Comparison of ENCODE assay signal across 10 cellular contexts in genomic region chr11:71252782-71253730, GRCh38. TPM values are rescaled to one million over a fixed set of nuclear protein-coding genes. Genes with fewer than 3 reads are reported as not detected.
DNase-seq lines count a peak whose midpoint lies in the region; ATAC-seq, FAIRE-seq and TF ChIP-seq lines count a peak whose summit lies in the region.
"Had no signal": no experiment of that assay in that cellular context is flagged by ENCODE, and none has a peak within 500 bp of the region (broad histone marks: within the 10 kb centered on the region; RNA-seq: fewer than 3 reads in every experiment).

No MANE protein-coding gene starts in this region.

- no peak for ATAC-seq in GM19023 (IDR thresholded peaks at IDR 0.05; ENCODE audit: unreplicated experiment)
- no peak for ATAC-seq in GM19035 (IDR thresholded peaks at IDR 0.05; ENCODE audit: unreplicated experiment)
- ATAC-seq in activated CD8-positive, alpha-beta memory T cell treated with anti-CD3 and anti-CD28 coated beads, Interleukin-2, amount 10 ng/mL, durations not matched to agents 7 days and 5 days = no peak

- peak overlapping the region; percentile 91 for H3K4me3 ChIP-seq in HUES6 (ENCODE audit: low read depth, low read length)
- peak overlapping the region; percentile 67 to 95 (median 75) for H3K4me3 ChIP-seq in H1 (ENCODE audit: extremely low read depth in 1 of 4, insufficient read depth in 2 of 4, low read depth in 3 of 4, low read length in 4 of 4)
- H3K4me3 ChIP-seq in muscle layer of colon (ENCODE audit: low read depth in 1 of 2, low read length in 2 of 2) = peak overlapping the region; percentile 14 to 65
- H3K4me3 ChIP-seq: SJCRH30 had no signal

- H3K23me2 ChIP-seq in H1 (ENCODE audit: low read depth, low read length) = peaks cover 16% of the 10 kb centered on the region; the same call in 1 of the 2 replicates

- no peak overlapping the region for H2BK12ac ChIP-seq in H1 (ENCODE audit: low read depth, low read length)

- H3K27ac ChIP-seq in HUES6 (ENCODE audit: low read depth, low read length) = no peak overlapping the region
- H3K27ac ChIP-seq in H1 (ENCODE audit: low read depth, low read length) = no peak overlapping the region
- H3K27ac ChIP-seq in muscle layer of colon (ENCODE audit: low read depth, low read length) = no peak overlapping the region
- H3K27ac ChIP-seq: SJCRH30 had no signal

- H3K27me3 Mint-ChIP-seq in activated CD8-positive, alpha-beta memory T cell treated with anti-CD3 and anti-CD28 coated beads, Interleukin-2, amount 10 ng/mL, durations not matched to agents 7 days and 5 days = peaks cover 46% of the 10 kb centered on the region

- H3K4ac ChIP-seq in H1 (replicated peaks; ENCODE audit: insufficient read length, low read depth, low read length) = no peak overlapping the region

- H3K4me1 Mint-ChIP-seq in activated CD8-positive, alpha-beta memory T cell treated with anti-CD3 and anti-CD28 coated beads, Interleukin-2, amount 10 ng/mL, durations not matched to agents 7 days and 5 days = no peaks in the 10 kb centered on the region

- no peak overlapping the region for H3K56ac ChIP-seq in H1 (replicated peaks; ENCODE audit: insufficient read length, low read depth, low read length)

- CTCF ChIA-PET in H1 (lab: Charles Lee; ENCODE audit: partially characterized antibody) = interaction anchor here (0.6 to 3.4 kb wide), 10 partner anchors 12 to 438 kb away, joined by 3 to 20 read pairs (median 4); no protein-coding TSS in a partner anchor
- CTCF ChIA-PET in activated CD8-positive, alpha-beta memory T cell treated with anti-CD3 and anti-CD28 coated beads, Interleukin-2, amount 10 ng/mL, durations not matched to agents 7 days and 5 days (lab: Charles Lee) = no interaction called here

- POLR2A ChIA-PET in H1 (lab: Charles Lee; ENCODE audit: partially characterized antibody) = interaction anchor here (0.6 to 3.5 kb wide), 13 partner anchors 9 to 132 kb away, joined by 3 to 23 read pairs (median 3); no protein-coding TSS in a partner anchor

- no peak for TF ChIP-seq RAD21 in H1 (IDR thresholded peaks at IDR 0.05 in 1 of 2, conservative IDR thresholded peaks at IDR 0.05 in 1 of 2; ENCODE audit: low read depth in 2 of 2, low read length in 2 of 2)

- H3K4me2 ChIP-seq in H1 (ENCODE audit: insufficient read depth in 1 of 2, low read depth in 2 of 2, low read length in 2 of 2) = peak overlapping the region; percentile 53 to 86

- H3K23ac ChIP-seq in H1 (ENCODE audit: insufficient read length) = no peak overlapping the region

- no peak overlapping the region; the same call in 1 of the 2 replicates for H4K8ac ChIP-seq in H1 (ENCODE audit: extremely low read depth, insufficient read depth, low read length)

- H2BK20ac ChIP-seq in H1 (ENCODE audit: low read length) = no peak overlapping the region; the same call in 1 of the 2 replicates

- no peaks in the 10 kb centered on the region for H3K36me3 ChIP-seq in HUES6 (ENCODE audit: control insufficient read depth, insufficient read depth, low read length)
- H3K36me3 ChIP-seq in H1 (ENCODE audit: control insufficient read depth in 2 of 4, insufficient read depth in 4 of 4, low read length in 3 of 4) = no peaks in the 10 kb centered on the region
- H3K36me3 ChIP-seq in muscle layer of colon (ENCODE audit: insufficient read depth, low read length) = no peaks in the 10 kb centered on the region
- H3K36me3 ChIP-seq: SJCRH30 had no signal

- peaks cover 16 to 34% of the 10 kb centered on the region in 2 experiments for H3K79me2 ChIP-seq in H1 (ENCODE audit: control insufficient read depth in 1 of 2, insufficient read depth in 2 of 2, low read length in 2 of 2)

- FAIRE-seq in H1 (lab: Jason Lieb, UNC) = no peak

- no peak overlapping the region for H3K27ac Mint-ChIP-seq in activated CD8-positive, alpha-beta memory T cell treated with anti-CD3 and anti-CD28 coated beads, Interleukin-2, amount 10 ng/mL, durations not matched to agents 7 days and 5 days

- no peaks in the 10 kb centered on the region for H3K9me3 Mint-ChIP-seq in activated CD8-positive, alpha-beta memory T cell treated with anti-CD3 and anti-CD28 coated beads, Interleukin-2, amount 10 ng/mL, durations not matched to agents 7 days and 5 days (ENCODE audit: low read depth)

- WGBS in H1 (ENCODE audit: extremely low coverage in 1 of 2, insufficient coverage in 1 of 2, insufficient read length in 1 of 2, insufficient replicate concordance in 2 of 2, low coverage in 1 of 2, low lambda C conversion rate in 2 of 2, missing lambda C conversion rate in 1 of 2), 2 experiments = 4% methylated on average over 31 of the region's 40 CpGs; no CpG with 5 or more reads in 1 of the 2 experiments

- H2AK5ac ChIP-seq in H1 (ENCODE audit: low read depth, low read length) = no peak overlapping the region

- H3K9ac ChIP-seq in HUES6 (ENCODE audit: low read length) (no peak overlapping the region), H1 (replicated peaks in 1 of 4; ENCODE audit: extremely low read depth in 1 of 4, low read depth in 3 of 4, low read length in 3 of 4) (peak overlapping the region in 1 of 4 experiments; percentile 1; a peak in 1 of 7 replicates), muscle layer of colon (ENCODE audit: low read length) (no peak overlapping the region)

- H2BK5ac ChIP-seq in H1 (ENCODE audit: low read depth, low read length) = no peak overlapping the region; the same call in 1 of the 2 replicates

- H3K9me3 ChIP-seq in HUES6 (ENCODE audit: control insufficient read depth, insufficient read depth, low read depth, low read length) (no peaks in the 10 kb centered on the region), H1 (ENCODE audit: insufficient read depth in 2 of 2, low read depth in 1 of 2, low read length in 1 of 2) (no peaks in the 10 kb centered on the region), muscle layer of colon (ENCODE audit: low read length) (no peaks in the 10 kb centered on the region)
- H3K9me3 ChIP-seq: SJCRH30 had no signal

- peak overlapping the region; percentile 29 for H4K91ac ChIP-seq in H1 (replicated peaks; ENCODE audit: insufficient read length, low read length)

- peaks cover 0 to 5% of the 10 kb centered on the region in 2 experiments for H4K20me1 ChIP-seq in H1 (replicated peaks in 1 of 2; ENCODE audit: control insufficient read depth in 1 of 2, insufficient read depth in 2 of 2, low read length in 2 of 2)

- no peak for TF ChIP-seq CTCF in H1 (IDR thresholded peaks at IDR 0.05; ENCODE audit: control extremely low read depth in 1 of 3, insufficient read depth in 1 of 3, low read depth in 1 of 3, low read length in 3 of 3)

- H3K14ac ChIP-seq in H1 (ENCODE audit: insufficient read length) = no peak overlapping the region

- no peaks in the 10 kb centered on the region for H3K36me3 Mint-ChIP-seq in activated CD8-positive, alpha-beta memory T cell treated with anti-CD3 and anti-CD28 coated beads, Interleukin-2, amount 10 ng/mL, durations not matched to agents 7 days and 5 days

- no peak overlapping the region for H4K5ac ChIP-seq in H1 (ENCODE audit: insufficient read length, low read depth, low read length)

- TF ChIP-seq EP300 in H1 (IDR thresholded peaks at IDR 0.05; ENCODE audit: borderline replicate concordance in 1 of 2, low read depth in 2 of 2, low read length in 2 of 2) = no peak

- H3K4me3 Mint-ChIP-seq in activated CD8-positive, alpha-beta memory T cell treated with anti-CD3 and anti-CD28 coated beads, Interleukin-2, amount 10 ng/mL, durations not matched to agents 7 days and 5 days = no peak overlapping the region

- H3K79me1 ChIP-seq in H1 (ENCODE audit: low read depth, low read length) = peaks cover 2% of the 10 kb centered on the region; the same call in 1 of the 2 replicates

- H2AFZ ChIP-seq in H1 (ENCODE audit: low read length) = no peak overlapping the region

- H3K18ac ChIP-seq in H1 (ENCODE audit: extremely low read depth, low read length) = peak overlapping the region; percentile 51; the same call in 1 of the 2 replicates

- H2BK15ac ChIP-seq in H1 (ENCODE audit: low read length) = 0 out of 2 replicates have a peak overlapping the region, but pooled peaks have one; percentile 31

- no peak for TF ChIP-seq POLR2A in H1 (IDR thresholded peaks at IDR 0.05; ENCODE audit: control extremely low read depth in 1 of 2, low read depth in 2 of 2, low read length in 2 of 2)

- H2BK120ac ChIP-seq in H1 (replicated peaks; ENCODE audit: low read depth, low read length) = no peak overlapping the region

- peaks cover 74% of the 10 kb centered on the region for H3K27me3 ChIP-seq in HUES6 (ENCODE audit: control insufficient read depth, insufficient read depth, low read length)
- H3K27me3 ChIP-seq in H1 (replicated peaks in 1 of 4; ENCODE audit: control insufficient read depth in 3 of 4, extremely low read depth in 1 of 4, insufficient read depth in 3 of 4, low read length in 3 of 4) = no peaks in the 10 kb centered on the region; a peak in 1 of 7 replicates
- peaks cover 20 to 34% of the 10 kb centered on the region in 2 donors for H3K27me3 ChIP-seq in muscle layer of colon (ENCODE audit: control insufficient read depth in 1 of 2, insufficient read depth in 2 of 2, low read length in 2 of 2)
- H3K27me3 ChIP-seq: SJCRH30 had no signal

- H3K4me1 ChIP-seq in HUES6 (ENCODE audit: control insufficient read depth, insufficient read depth, low read length) (peaks cover 51% of the 10 kb centered on the region), H1 (replicated peaks in 1 of 4; ENCODE audit: control insufficient read depth in 3 of 4, insufficient read depth in 4 of 4, low read length in 3 of 4) (peaks cover 22 to 49% (median 39%) of the 10 kb centered on the region in 4 experiments), muscle layer of colon (ENCODE audit: insufficient read depth, low read length) (peaks cover 5% of the 10 kb centered on the region)
- H3K4me1 ChIP-seq: SJCRH30 had no signal

- DNase-seq in AG08395 (ENCODE audit: low spot score) (peak; percentile 17), H1 (ENCODE audit: low read depth in 1 of 2, low spot score in 2 of 2) (peak in 1 of 2 experiments; percentile 77), superior temporal gyrus (ENCODE audit: extremely low spot score) (no peak)
- DNase-seq in activated CD8-positive, alpha-beta memory T cell treated with anti-CD3 and anti-CD28 coated beads, Interleukin-2, amount 10 ng/mL, durations not matched to agents 7 days and 5 days = no peak
- DNase-seq: left cardiac atrium, SJCRH30 had no signal

TF ChIP-seq in H1, 55 proteins besides CTCF, POLR2A, EP300 and RAD21 (continues in another document):
- TF ChIP-seq SP1 (IDR thresholded peaks at IDR 0.05; ENCODE audit: low read depth, low read length) = 0 out of 2 replicates have a peak, but pooled peaks have one; percentile 16

RNA-seq across cellular contexts. Expression of gene SHANK2, which starts 0.7 kb away (rescaled TPM):
- total RNA-seq in H1 (2021; fragmentation: NEBNext Ultra II Directional; extraction: Animal tissue kit (Norgen Biotek cat#: 25700)) = 52.9 and 54.2 TPM in 2 replicates
- polyA plus RNA-seq in H1 (2011; rRNA removed) = 10.1 and 15.5 TPM in 2 replicates
- 7.8 TPM for polyA plus RNA-seq in H1 (2011; cell fraction: cytosol; rRNA removed)
- polyA plus RNA-seq in H1 (2011; cell fraction: nucleus; rRNA removed) = 41.3 TPM
- polyA plus RNA-seq in H1 (2012, experiment 1 of 2) = 17.0 to 20.3 TPM (median 18.5 TPM) in 4 replicates
- 2.9 TPM for polyA plus RNA-seq in H1 (2012, experiment 2 of 2)
- 16.9 TPM for polyA plus RNA-seq in H1 (2013, experiment 1 of 2)
- 15.7 TPM for polyA plus RNA-seq in H1 (2013, experiment 2 of 2)
- 46.2 and 59.3 TPM in 2 replicates for polyA minus RNA-seq in H1 (2011; rRNA and poly(A)+ RNA removed)
- 35.2 TPM for polyA minus RNA-seq in H1 (2011; cell fraction: cytosol; rRNA and poly(A)+ RNA removed)
- polyA minus RNA-seq in H1 (2011; cell fraction: nucleus; rRNA and poly(A)+ RNA removed) = 103 TPM
- total RNA-seq in activated CD8-positive, alpha-beta memory T cell treated with anti-CD3 and anti-CD28 coated beads, Interleukin-2, amount 10 ng/mL, durations not matched to agents 7 days and 5 days = not detected

Comparison
In these comparisons a context has a peak if more than half of its experiments do, and no peak if none do; other contexts are left out.
1. H3K4me3 ChIP-seq: peak in every context shown above with its lines; median percentile 91 in HUES6; 75 in H1; 40 in muscle layer of colon.
2. RNA of gene SHANK2, which starts 0.7 kb away (total RNA-seq): 52.9 to 54.2 TPM in H1; not detected in activated CD8-positive, alpha-beta memory T cell treated with anti-CD3 and anti-CD28 coated beads, Interleukin-2, amount 10 ng/mL, durations not matched to agents 7 days and 5 days; every median in the first group is over 10 times any median in the second.